In genomic region chr4:24507439-24507838, GRCh38 we compare ENCODE assay signal across 27 cellular contexts.
"Had no signal": no experiment of that assay in that cellular context is flagged by ENCODE, and none has a peak within 500 bp of the region (broad histone marks: within the 10 kb centered on the region; RNA-seq: fewer than 3 reads in every experiment).

No MANE protein-coding gene starts in this region.

- H3K4me1 ChIP-seq: breast epithelium, gastrocnemius medialis, left lung, lower lobe of right lung, tibial nerve had no signal

- H3K27ac ChIP-seq: breast epithelium, gastrocnemius medialis, left lung, lower lobe of right lung, neutrophil, ovary, skin epidermis, tibial nerve, VCaP had no signal

- H3K4me3 Mint-ChIP-seq: activated CD8-positive, alpha-beta T cell treated with anti-CD3 and anti-CD28 coated beads for 36 hours; activated T-cell treated with anti-CD3 and anti-CD28 coated beads, Interleukin-2, amount 50 U/mL, for 4 hours; activated T-helper 17 cell treated with anti-CD3 and anti-CD28 coated beads, Interleukin-2, amount 50 U/mL, for 72 hours; natural killer cell treated with Interleukin-12 subunit alpha and Interleukin-12 subunit beta and Interleukin-15 and Interleukin-18, amount 100 ng/mL, for 72 hours; stimulated activated memory B cell treated with anti-CD40 and anti-IgM and Interleukin-4, amounts not matched to agents 10 μg/mL and 1 μg/mL and 100 μg/mL, for 72 hours; T-helper 1 cell treated with Interleukin-12 subunit alpha and Interleukin-12 subunit beta and Interleukin-4 antibody, amounts not matched to agents 30 μg/mL and 1 μg/mL, for 36 hours had no signal

- H3K4me3 ChIP-seq: breast epithelium, gastrocnemius medialis, left lung, lower lobe of right lung, mucosa of descending colon, ovary, skin epidermis, tibial nerve had no signal

- H3K27ac Mint-ChIP-seq: activated CD8-positive, alpha-beta T cell treated with anti-CD3 and anti-CD28 coated beads for 36 hours; activated T-helper 17 cell treated with anti-CD3 and anti-CD28 coated beads, Interleukin-2, amount 50 U/mL, for 72 hours; natural killer cell treated with Interleukin-12 subunit alpha and Interleukin-12 subunit beta and Interleukin-15 and Interleukin-18, amount 100 ng/mL, for 72 hours; progenitor cell of endocrine pancreas; stimulated activated memory B cell treated with anti-CD40 and anti-IgM and Interleukin-4, amounts not matched to agents 10 μg/mL and 1 μg/mL and 100 μg/mL, for 72 hours; T-helper 1 cell treated with Interleukin-12 subunit alpha and Interleukin-12 subunit beta and Interleukin-4 antibody, amounts not matched to agents 30 μg/mL and 1 μg/mL, for 36 hours had no signal

- H3K9me3 Mint-ChIP-seq: activated CD8-positive, alpha-beta T cell treated with anti-CD3 and anti-CD28 coated beads for 36 hours; activated naive CD4-positive, alpha-beta T cell treated with anti-CD3 and anti-CD28 coated beads, Interleukin-2, amount 50 U/mL, for 72 hours; activated T-cell treated with anti-CD3 and anti-CD28 coated beads, Interleukin-2, amount 50 U/mL, for 4 hours; activated T-helper 17 cell treated with anti-CD3 and anti-CD28 coated beads, Interleukin-2, amount 50 U/mL, for 72 hours; natural killer cell treated with Interleukin-12 subunit alpha and Interleukin-12 subunit beta and Interleukin-15 and Interleukin-18, amount 100 ng/mL, for 72 hours; stimulated activated memory B cell treated with anti-CD40 and anti-IgM and Interleukin-4, amounts not matched to agents 10 μg/mL and 1 μg/mL and 100 μg/mL, for 72 hours; T-helper 1 cell treated with Interleukin-12 subunit alpha and Interleukin-12 subunit beta and Interleukin-4 antibody, amounts not matched to agents 30 μg/mL and 1 μg/mL, for 36 hours had no signal

- DNase-seq: activated CD4-positive, alpha-beta T cell treated with anti-CD3 and anti-CD28 coated beads for 48 hours; activated CD8-positive, alpha-beta T cell treated with anti-CD3 and anti-CD28 coated beads for 36 hours; activated gamma-delta T cell treated with Interleukin-2 at 50 U/mL for 16 hours; activated T-cell treated with anti-CD3 and anti-CD28 coated beads, Interleukin-2, amount 50 U/mL, for 4 hours; central memory CD4-positive, alpha-beta T cell; gastrocnemius medialis; glutamatergic neuron; left lung; lower lobe of right lung; mucosa of descending colon; ovary; retina; stimulated activated CD4-positive, alpha-beta T cell treated with anti-CD3 and anti-CD28 coated beads, Interleukin-12 subunit alpha, Interleukin-12 subunit beta, amount 100 ng/mL, for 4 hours; stimulated activated CD4-positive, alpha-beta T cell treated with anti-CD3 and anti-CD28 coated beads, Interleukin-4, amount 100 ng/mL, for 1 hour; T-helper 9 cell had no signal

- H3K27me3 ChIP-seq: breast epithelium, gastrocnemius medialis, left lung, neutrophil, ovary, tibial nerve had no signal

- H3K36me3 ChIP-seq: breast epithelium, gastrocnemius medialis, left lung, lower lobe of right lung, neutrophil, ovary, tibial nerve had no signal

- H3K4me1 Mint-ChIP-seq: stimulated activated memory B cell treated with anti-CD40 and anti-IgM and Interleukin-4, amounts not matched to agents 10 μg/mL and 1 μg/mL and 100 μg/mL, for 72 hours had no signal

- ATAC-seq: activated CD8-positive, alpha-beta T cell treated with anti-CD3 and anti-CD28 coated beads for 36 hours; activated T-helper 17 cell treated with anti-CD3 and anti-CD28 coated beads, Interleukin-2, amount 50 U/mL, for 72 hours; gastrocnemius medialis; left lung; lower lobe of right lung; mucosa of descending colon; sciatic nerve; stimulated activated memory B cell treated with anti-CD40 and anti-IgM and Interleukin-4, amounts not matched to agents 10 μg/mL and 1 μg/mL and 100 μg/mL, for 72 hours had no signal

- H3K9me3 ChIP-seq: breast epithelium, gastrocnemius medialis, left lung, lower lobe of right lung, mucosa of descending colon, neutrophil, ovary, tibial nerve had no signal

- H3K36me3 Mint-ChIP-seq: activated naive CD4-positive, alpha-beta T cell treated with anti-CD3 and anti-CD28 coated beads, Interleukin-2, amount 50 U/mL, for 72 hours; natural killer cell treated with Interleukin-12 subunit alpha and Interleukin-12 subunit beta and Interleukin-15 and Interleukin-18, amount 100 ng/mL, for 72 hours had no signal

- H3K27me3 Mint-ChIP-seq: activated CD8-positive, alpha-beta T cell treated with anti-CD3 and anti-CD28 coated beads for 36 hours; activated T-helper 17 cell treated with anti-CD3 and anti-CD28 coated beads, Interleukin-2, amount 50 U/mL, for 72 hours had no signal
